18 cellular contexts compared by ENCODE assay signal in genomic region chr12:41907036-41907435, GRCh38.
"Had no signal": no experiment of that assay in that cellular context is flagged by ENCODE, and none has a peak within 500 bp of the region (broad histone marks: within the 10 kb centered on the region; RNA-seq: fewer than 3 reads in every experiment).

No MANE protein-coding gene starts in this region.

- H3K4me3 ChIP-seq: colonic mucosa, lower lobe of right lung, uterus had no signal

- H3K36me3 ChIP-seq: colonic mucosa, lower lobe of right lung, uterus had no signal

- DNase-seq: activated CD4-positive, alpha-beta T cell treated with anti-CD3 and anti-CD28 coated beads, Interleukin-2, amount 10 ng/mL, durations not matched to agents 24 days and 14 days; activated CD8-positive, alpha-beta T cell treated with anti-CD3 and anti-CD28 coated beads for 36 hours; activated naive CD4-positive, alpha-beta T cell; activated naive CD8-positive, alpha-beta T cell treated with anti-CD3 and anti-CD28 coated beads, Interleukin-2, amount 10 ng/mL, durations not matched to agents 7 days and 5 days; activated T-cell treated with anti-CD3 and anti-CD28 coated beads, Interleukin-2, amount 50 U/mL, for 1 hour; caudate nucleus; colonic mucosa; erythroblast; foreskin melanocyte; lower lobe of right lung; naive thymus-derived CD8-positive, alpha-beta T cell; retina; stimulated activated CD4-positive, alpha-beta T cell treated with anti-CD3 and anti-CD28 coated beads, Interleukin-12 subunit alpha, Interleukin-12 subunit beta, amount 100 ng/mL, for 4 hours; stimulated activated CD4-positive, alpha-beta T cell treated with anti-CD3 and anti-CD28 coated beads, Interleukin-1b, Interleukin-23, amount 100 ng/mL, for 48 hours; stimulated activated CD8-positive, alpha-beta memory T cell treated with anti-CD3 and anti-CD28 coated beads, Interleukin-4, amount 100 ng/mL, for 48 hours; stimulated activated naive CD4-positive, alpha-beta T cell; T-helper 2 cell; uterus had no signal

- H3K9me3 ChIP-seq: colonic mucosa, lower lobe of right lung, uterus had no signal

- H3K27me3 ChIP-seq: colonic mucosa, uterus had no signal

- H3K4me1 ChIP-seq: colonic mucosa, lower lobe of right lung, uterus had no signal

- H3K27ac ChIP-seq: colonic mucosa, lower lobe of right lung, uterus had no signal
